In the genomic region with DNA sequence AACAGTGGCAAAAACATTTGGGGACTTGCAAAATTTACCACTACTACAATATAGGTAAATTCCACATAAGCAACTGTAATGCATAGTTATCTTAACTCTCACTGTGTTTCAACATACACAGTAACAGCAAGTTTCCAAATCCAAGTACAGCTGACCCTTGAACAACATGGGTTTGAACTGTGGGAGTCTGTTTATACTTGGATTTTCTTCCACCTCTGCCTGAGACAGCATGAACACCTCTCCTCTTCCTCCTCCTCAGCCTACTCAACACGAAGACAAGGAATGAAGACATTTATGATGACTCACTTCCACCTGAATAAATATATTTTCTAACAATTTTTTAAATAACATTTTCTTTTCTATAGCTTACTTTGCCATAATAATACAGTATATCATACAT, we compare ENCODE assay signal across 21 cellular contexts. TPM values are rescaled to one million over a fixed set of nuclear protein-coding genes. Genes with fewer than 3 reads are reported as not detected.
DNase-seq lines count a peak whose midpoint lies in the region; ATAC-seq and TF ChIP-seq lines count a peak whose summit lies in the region.
"Had no signal": no experiment of that assay in that cellular context is flagged by ENCODE, and none has a peak within 500 bp of the region (broad histone marks: within the 10 kb centered on the region; RNA-seq: fewer than 3 reads in every experiment).

No MANE protein-coding gene starts in this region.

- H3K36me3 ChIP-seq in HEK293 (ENCODE audit: control insufficient read depth in 2 of 2, insufficient read depth in 1 of 2, low read length in 2 of 2): peaks cover 0 to 16% of the 10 kb centered on the region in 2 experiments; a peak in 1 of 3 replicates
- H3K36me3 ChIP-seq: BLaER1, MG63 had no signal

- no peak for ATAC-seq in activated T-helper 17 cell treated with anti-CD3 and anti-CD28 coated beads, Interleukin-2, amount 50 U/mL, for 72 hours (replicated peaks)
- peak; percentile 62 for ATAC-seq in left lobe of liver
- no peak for ATAC-seq in HG03354 (IDR thresholded peaks at IDR 0.05; ENCODE audit: poor library complexity, severe bottlenecking, unreplicated experiment)
- ATAC-seq: Panc1 had no signal

- DNase-seq in erythroblast (lab: John Stamatoyannopoulos, UW): peak; percentile 32 to 63
- no peak for DNase-seq in left lobe of liver (ENCODE audit: low spot score)
- no peak for DNase-seq in HEK293T (ENCODE audit: extremely low spot score)
- DNase-seq in NCI-H1105 (lab: John Stamatoyannopoulos, UW): no peak
- DNase-seq in T-helper 9 cell: no peak
- DNase-seq: CD4-positive, CD25-positive, alpha-beta regulatory T cell; DMS153; GM23248; H9; KBM-7; MG63; NCI-H2029; NCI-H510A; NCI-H69; SHP77 treated with DMSO at 0.1 percent for 48 hours had no signal

- no peak for TF ChIP-seq CTCF in HEK293 (tag by site-specific recombination; IDR thresholded peaks at IDR 0.05)

- no peaks in the 10 kb centered on the region for H3K4me1 ChIP-seq in HEK293 (ENCODE audit: control insufficient read depth, insufficient read depth, low read length)

- CTCF ChIA-PET in HEK293 (lab: Yijun Ruan, JAX) (no interaction called here), HEK293T (lab: Yijun Ruan, JAX) (no interaction called here)

- POLR2A ChIA-PET in HEK293 (lab: Yijun Ruan, JAX): no interaction called here
- POLR2A ChIA-PET in HEK293T (lab: Yijun Ruan, JAX): no interaction called here

- no peak for TF ChIP-seq POLR2A in erythroblast (IDR thresholded peaks at IDR 0.05; ENCODE audit: low read length)

- no peaks in the 10 kb centered on the region for H3K27me3 Mint-ChIP-seq in activated T-helper 17 cell treated with anti-CD3 and anti-CD28 coated beads, Interleukin-2, amount 50 U/mL, for 72 hours
- H3K27me3 Mint-ChIP-seq: CD4-positive, CD25-positive, alpha-beta regulatory T cell had no signal

- H3K27ac ChIP-seq in HEK293 (ENCODE audit: extremely low read depth, low read depth, low read length): no peak overlapping the region
- H3K27ac ChIP-seq: BLaER1, GM23248, RWPE1 had no signal

- peaks cover 17% of the 10 kb centered on the region for H3K4me1 Mint-ChIP-seq in activated T-helper 17 cell treated with anti-CD3 and anti-CD28 coated beads, Interleukin-2, amount 50 U/mL, for 72 hours

- no peaks in the 10 kb centered on the region for H3K9me3 Mint-ChIP-seq in activated T-helper 17 cell treated with anti-CD3 and anti-CD28 coated beads, Interleukin-2, amount 50 U/mL, for 72 hours
- H3K9me3 Mint-ChIP-seq: H9 had no signal

- peak overlapping the region; percentile 28 for H3K27ac Mint-ChIP-seq in activated T-helper 17 cell treated with anti-CD3 and anti-CD28 coated beads, Interleukin-2, amount 50 U/mL, for 72 hours
- H3K27ac Mint-ChIP-seq: H9 had no signal

- no peaks in the 10 kb centered on the region for H3K9me3 ChIP-seq in HEK293 (ENCODE audit: control insufficient read depth, insufficient read depth, low read depth, low read length)
- H3K9me3 ChIP-seq: BLaER1, MG63 had no signal

- H3K4me3 ChIP-seq in HEK293 (ENCODE audit: low read depth, low read length): no peak overlapping the region
- H3K4me3 ChIP-seq: BLaER1, GM23248, MG63 had no signal

- H3K36me3 Mint-ChIP-seq in activated T-helper 17 cell treated with anti-CD3 and anti-CD28 coated beads, Interleukin-2, amount 50 U/mL, for 72 hours (ENCODE audit: low read depth): peaks cover 28% of the 10 kb centered on the region

- H3K4me3 Mint-ChIP-seq in activated T-helper 17 cell treated with anti-CD3 and anti-CD28 coated beads, Interleukin-2, amount 50 U/mL, for 72 hours: no peak overlapping the region
- H3K4me3 Mint-ChIP-seq: CD4-positive, CD25-positive, alpha-beta regulatory T cell; H9 had no signal

TF ChIP-seq in HEK293, 187 proteins besides CTCF, POLR2A, EP300 and RAD21:
- TF ChIP-seq KLF8 (tag by site-specific recombination; IDR thresholded peaks at IDR 0.05) (no peak), EGR2 (tag by site-specific recombination; IDR thresholded peaks at IDR 0.05; ENCODE audit: low read depth) (peak; percentile 80), ZNF555 (tag by site-specific recombination; conservative IDR thresholded peaks at IDR 0.05) (no peak), ZFHX2 (tag by site-specific recombination; conservative IDR thresholded peaks at IDR 0.05) (peak; percentile 61), ZBTB1 (tag by site-specific recombination; IDR thresholded peaks at IDR 0.05) (no peak), GLIS2 (tag by site-specific recombination; IDR thresholded peaks at IDR 0.05) (no peak)
- TF ChIP-seq, protein P1, sequence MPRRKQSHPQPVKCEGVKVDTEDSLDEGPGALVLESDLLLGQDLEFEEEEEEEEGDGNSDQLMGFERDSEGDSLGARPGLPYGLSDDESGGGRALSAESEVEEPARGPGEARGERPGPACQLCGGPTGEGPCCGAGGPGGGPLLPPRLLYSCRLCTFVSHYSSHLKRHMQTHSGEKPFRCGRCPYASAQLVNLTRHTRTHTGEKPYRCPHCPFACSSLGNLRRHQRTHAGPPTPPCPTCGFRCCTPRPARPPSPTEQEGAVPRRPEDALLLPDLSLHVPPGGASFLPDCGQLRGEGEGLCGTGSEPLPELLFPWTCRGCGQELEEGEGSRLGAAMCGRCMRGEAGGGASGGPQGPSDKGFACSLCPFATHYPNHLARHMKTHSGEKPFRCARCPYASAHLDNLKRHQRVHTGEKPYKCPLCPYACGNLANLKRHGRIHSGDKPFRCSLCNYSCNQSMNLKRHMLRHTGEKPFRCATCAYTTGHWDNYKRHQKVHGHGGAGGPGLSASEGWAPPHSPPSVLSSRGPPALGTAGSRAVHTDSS (tag by site-specific recombination; IDR thresholded peaks at IDR 0.05): no peak

TF ChIP-seq in HEK293T, 16 proteins besides CTCF, POLR2A, EP300 and RAD21:
- TF ChIP-seq FOXM1 (IDR thresholded peaks at IDR 0.05; ENCODE audit: borderline replicate concordance) (no peak), ZNF384 (IDR thresholded peaks at IDR 0.05) (no peak), NFRKB (IDR thresholded peaks at IDR 0.05) (no peak), BHLHE40 (IDR thresholded peaks at IDR 0.05; ENCODE audit: borderline replicate concordance) (no peak), CTBP1 (IDR thresholded peaks at IDR 0.05; ENCODE audit: borderline replicate concordance) (no peak), FOXK2 (IDR thresholded peaks at IDR 0.05) (no peak), HDGF (IDR thresholded peaks at IDR 0.05; ENCODE audit: borderline replicate concordance) (no peak), SP1 (IDR thresholded peaks at IDR 0.05) (no peak), TARDBP (IDR thresholded peaks at IDR 0.05) (no peak), LEF1 (IDR thresholded peaks at IDR 0.05; ENCODE audit: borderline replicate concordance) (no peak), FOXA1 (IDR thresholded peaks at IDR 0.05) (no peak), L3MBTL2 (conservative IDR thresholded peaks at IDR 0.05) (no peak), ARNT (IDR thresholded peaks at IDR 0.05) (no peak), ELF4 (IDR thresholded peaks at IDR 0.05) (no peak)
- TF ChIP-seq, protein P2, sequence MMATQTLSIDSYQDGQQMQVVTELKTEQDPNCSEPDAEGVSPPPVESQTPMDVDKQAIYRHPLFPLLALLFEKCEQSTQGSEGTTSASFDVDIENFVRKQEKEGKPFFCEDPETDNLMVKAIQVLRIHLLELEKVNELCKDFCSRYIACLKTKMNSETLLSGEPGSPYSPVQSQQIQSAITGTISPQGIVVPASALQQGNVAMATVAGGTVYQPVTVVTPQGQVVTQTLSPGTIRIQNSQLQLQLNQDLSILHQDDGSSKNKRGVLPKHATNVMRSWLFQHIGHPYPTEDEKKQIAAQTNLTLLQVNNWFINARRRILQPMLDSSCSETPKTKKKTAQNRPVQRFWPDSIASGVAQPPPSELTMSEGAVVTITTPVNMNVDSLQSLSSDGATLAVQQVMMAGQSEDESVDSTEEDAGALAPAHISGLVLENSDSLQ (IDR thresholded peaks at IDR 0.05): no peak

RNA-seq across cellular contexts. Expression of a gene that starts 25.6 kb away (rescaled TPM):
- total RNA-seq in activated T-helper 17 cell treated with anti-CD3 and anti-CD28 coated beads, Interleukin-2, amount 50 U/mL, for 72 hours: 10 to 100 TPM; 19.1 to 23.6 TPM
- total RNA-seq in left lobe of liver: 116 TPM

Comparison
In these comparisons a context has a peak if more than half of its experiments do, and no peak if none do; other contexts are left out.
1. DNase-seq: peak in erythroblast (2 of 2); none in left lobe of liver (single experiment), HEK293T (single experiment), NCI-H1105 (single experiment) and T-helper 9 cell (single experiment).